Comparison of ENCODE assay signal across 12 cellular contexts in genomic region chr18:59917422-59917821, GRCh38. TPM values are rescaled to one million over a fixed set of nuclear protein-coding genes. Genes with fewer than 3 reads are reported as not detected.
DNase-seq lines count a peak whose midpoint lies in the region; ATAC-seq and TF ChIP-seq lines count a peak whose summit lies in the region.
"Had no signal": no experiment of that assay in that cellular context is flagged by ENCODE, and none has a peak within 500 bp of the region (broad histone marks: within the 10 kb centered on the region; RNA-seq: fewer than 3 reads in every experiment).

No MANE protein-coding gene starts in this region.

- no peak overlapping the region for H3K27ac ChIP-seq in left ventricle myocardium inferior (replicated peaks)
- no peak overlapping the region for H3K27ac ChIP-seq in SK-N-SH (ENCODE audit: low read depth in 2 of 2, low read length in 1 of 2)
- no peak overlapping the region for H3K27ac ChIP-seq in uterus
- H3K27ac ChIP-seq: tibial artery had no signal

- TF ChIP-seq CTCF in left ventricle myocardium inferior (IDR thresholded peaks at IDR 0.05; ENCODE audit: borderline replicate concordance) (no peak), SK-N-SH (IDR thresholded peaks at IDR 0.05) (no peak), fibroblast of the aortic adventitia (IDR thresholded peaks at IDR 0.05; ENCODE audit: insufficient read depth, low read length) (no peak), uterus (IDR thresholded peaks at IDR 0.05) (no peak)

- H3K9ac ChIP-seq in SK-N-SH: no peak overlapping the region; the same call in 1 of the 2 replicates

- ATAC-seq in left ventricle myocardium superior (peak; percentile 30), HG03280 (IDR thresholded peaks at IDR 0.05; ENCODE audit: unreplicated experiment) (no peak)

- H3K4me1 ChIP-seq in left ventricle myocardium inferior: peaks cover 9% of the 10 kb centered on the region
- H3K4me1 ChIP-seq in SK-N-SH (ENCODE audit: control insufficient read depth in 1 of 2, insufficient read depth in 2 of 2, low read depth in 1 of 2, low read length in 1 of 2): peaks cover 8 to 18% of the 10 kb centered on the region in 2 experiments; a peak in 3 of 4 replicates
- no peaks in the 10 kb centered on the region for H3K4me1 ChIP-seq in uterus
- H3K4me1 ChIP-seq: tibial artery had no signal

- no peak for DNase-seq in left ventricle myocardium superior
- DNase-seq in left ventricle myocardium inferior: no peak
- no peak for DNase-seq in SK-N-SH
- peak; percentile 48 for DNase-seq in fibroblast of the aortic adventitia (ENCODE audit: low read depth)
- DNase-seq in uterus: no peak
- no peak for DNase-seq in GM19238 (ENCODE audit: insufficient read length, low spot score)
- DNase-seq in SK-N-DZ (ENCODE audit: low spot score): no peak
- DNase-seq: COR-L47, NCI-H1930, tibial artery had no signal

- TF ChIP-seq EP300 in SK-N-SH (IDR thresholded peaks at IDR 0.05; ENCODE audit: borderline replicate concordance in 1 of 2, low read depth in 1 of 2, low read length in 1 of 2): no peak

- H3K4me3 ChIP-seq in left ventricle myocardium inferior: no peak overlapping the region
- no peak overlapping the region for H3K4me3 ChIP-seq in SK-N-SH (ENCODE audit: low read depth in 2 of 2, low read length in 1 of 2)
- H3K4me3 ChIP-seq in fibroblast of the aortic adventitia (ENCODE audit: low read depth, low read length): no peak overlapping the region
- no peak overlapping the region for H3K4me3 ChIP-seq in uterus
- H3K4me3 ChIP-seq: skin epidermis, tibial artery had no signal

- H3K9me3 ChIP-seq in left ventricle myocardium inferior (replicated peaks) (peaks cover 9% of the 10 kb centered on the region), SK-N-SH (no peaks in the 10 kb centered on the region), uterus (no peaks in the 10 kb centered on the region)

- no peak for TF ChIP-seq POLR2A in uterus (IDR thresholded peaks at IDR 0.05)

- no peak for TF ChIP-seq RAD21 in SK-N-SH (IDR thresholded peaks at IDR 0.05; ENCODE audit: low read length)

- 0 out of 2 replicates have a peak overlapping the region, but pooled peaks have one; percentile 19 for H3K4me2 ChIP-seq in SK-N-SH

- POLR2A ChIA-PET in SK-N-SH (lab: Yijun Ruan, JAX): no interaction called here

- H3K9me2 ChIP-seq in SK-N-SH: no peaks in the 10 kb centered on the region

- H3K27me3 ChIP-seq in left ventricle myocardium inferior (ENCODE audit: low read depth): peaks cover 8% of the 10 kb centered on the region
- H3K27me3 ChIP-seq in SK-N-SH (ENCODE audit: insufficient read depth): no peaks in the 10 kb centered on the region
- H3K27me3 ChIP-seq in uterus: no peaks in the 10 kb centered on the region
- H3K27me3 ChIP-seq: tibial artery had no signal

- peak overlapping the region; percentile 78 for H2AFZ ChIP-seq in SK-N-SH (ENCODE audit: low read depth)

- H3K79me2 ChIP-seq in SK-N-SH (ENCODE audit: insufficient read depth): no peaks in the 10 kb centered on the region

- no peaks in the 10 kb centered on the region for H3K36me3 ChIP-seq in left ventricle myocardium inferior
- no peaks in the 10 kb centered on the region for H3K36me3 ChIP-seq in SK-N-SH (replicated peaks in 1 of 2; ENCODE audit: control insufficient read depth in 1 of 2, insufficient read depth in 2 of 2, low read length in 1 of 2)
- no peaks in the 10 kb centered on the region for H3K36me3 ChIP-seq in uterus
- H3K36me3 ChIP-seq: tibial artery had no signal

- no peaks in the 10 kb centered on the region for H4K20me1 ChIP-seq in SK-N-SH (ENCODE audit: insufficient read depth)

- 67% methylated on average over 5 of the region's 5 CpGs for WGBS in SK-N-SH (ENCODE audit: low lambda C conversion rate)

- H3F3A ChIP-seq in SK-N-SH (replicated peaks; ENCODE audit: insufficient read depth): peaks cover 14% of the 10 kb centered on the region

- CTCF ChIA-PET in SK-N-SH (lab: Yijun Ruan, JAX): no interaction called here

- intact Hi-C loops in left ventricle myocardium superior (cut with micrococcal nuclease) (no loop called here), left ventricle myocardium inferior (cut with micrococcal nuclease) (no loop called here), uterus (cut with DNase I; ENCODE audit: low total_unique reads) (no loop called here)

TF ChIP-seq in SK-N-SH, 30 proteins besides CTCF, POLR2A, EP300 and RAD21:
- no peak for TF ChIP-seq EZH2phosphoT487 (IDR thresholded peaks at IDR 0.05; ENCODE audit: borderline replicate concordance, low read depth)
- TF ChIP-seq SIN3A (IDR thresholded peaks at IDR 0.05; ENCODE audit: borderline replicate concordance, low read depth, low read length): no peak
- TF ChIP-seq USF2 (IDR thresholded peaks at IDR 0.05; ENCODE audit: borderline replicate concordance, low read depth, low read length): no peak
- no peak for TF ChIP-seq SMC3 (IDR thresholded peaks at IDR 0.05; ENCODE audit: low read depth, low read length)
- no peak for TF ChIP-seq TAF1 (IDR thresholded peaks at IDR 0.05; ENCODE audit: borderline replicate concordance, low read depth, low read length)
- TF ChIP-seq FOXJ3 (CRISPR knock-in tag; IDR thresholded peaks at IDR 0.05): no peak
- TF ChIP-seq GABPA (IDR thresholded peaks at IDR 0.05; ENCODE audit: low read depth): no peak
- TF ChIP-seq JUND (IDR thresholded peaks at IDR 0.05): 0 out of 2 replicates have a peak, but pooled peaks have one; percentile 21
- TF ChIP-seq MEF2A (IDR thresholded peaks at IDR 0.05; ENCODE audit: borderline replicate concordance, low read depth): no peak
- no peak for TF ChIP-seq USF1 (IDR thresholded peaks at IDR 0.05; ENCODE audit: borderline replicate concordance, low read depth)
- no peak for TF ChIP-seq RXRA (IDR thresholded peaks at IDR 0.05; ENCODE audit: borderline replicate concordance, low read depth)
- no peak for TF ChIP-seq POLR2AphosphoS5 (IDR thresholded peaks at IDR 0.05; ENCODE audit: low read depth, low read length)
- TF ChIP-seq MXI1 (IDR thresholded peaks at IDR 0.05; ENCODE audit: low read depth, low read length): no peak
- no peak; the same call in 1 of the 2 replicates for TF ChIP-seq ELF1 (IDR thresholded peaks at IDR 0.05)
- TF ChIP-seq FOXM1 (IDR thresholded peaks at IDR 0.05; ENCODE audit: low read depth): no peak
- no peak for TF ChIP-seq ZBTB33 (IDR thresholded peaks at IDR 0.05; ENCODE audit: borderline replicate concordance, low read depth)
- TF ChIP-seq CHD2 (IDR thresholded peaks at IDR 0.05; ENCODE audit: low read length, partially characterized antibody): no peak
- peak; percentile 33; the same call in 1 of the 2 replicates for TF ChIP-seq FOSL2 (IDR thresholded peaks at IDR 0.05; ENCODE audit: borderline replicate concordance, low read depth)
- TF ChIP-seq MAX (IDR thresholded peaks at IDR 0.05; ENCODE audit: low read depth): no peak
- no peak for TF ChIP-seq YY1 (IDR thresholded peaks at IDR 0.05; ENCODE audit: low read depth)
- 0 out of 2 replicates have a peak, but pooled peaks have one; percentile 8 for TF ChIP-seq TCF12 (IDR thresholded peaks at IDR 0.05)
- no peak for TF ChIP-seq NRF1 (IDR thresholded peaks at IDR 0.05; ENCODE audit: low read depth, low read length)
- no peak for TF ChIP-seq NFIC (IDR thresholded peaks at IDR 0.05; ENCODE audit: borderline replicate concordance)
TF ChIP-seq in SK-N-SH: peak in this region for 3.

RNA-seq across cellular contexts. Expression of gene PMAIP1, which starts 17.6 kb away (rescaled TPM):
- total RNA-seq in left ventricle myocardium superior (0.20 TPM), left ventricle myocardium inferior (0.58 TPM), fibroblast of the aortic adventitia (ENCODE audit: low replicate concordance) (2.6 and 18.2 TPM in 2 replicates), uterus (1 to 10 TPM in 3 of 4 donors, under 1 TPM in 1; 0.82 to 3.5 (median 3.0) TPM)
- polyA plus RNA-seq in SK-N-SH (2012; rRNA removed): 74.5 and 76.9 TPM in 2 replicates
- polyA plus RNA-seq in SK-N-SH (2012; cell fraction: cytosol; rRNA removed): 79.4 and 117 TPM in 2 replicates
- 37.4 and 69.3 TPM in 2 replicates for polyA plus RNA-seq in SK-N-SH (2012; cell fraction: nucleus; rRNA removed)
- polyA plus RNA-seq in SK-N-DZ (2014; cell fraction: cytosol; rRNA removed): 52.4 and 54.7 TPM in 2 replicates
- 19.4 and 33.2 TPM in 2 replicates for polyA plus RNA-seq in SK-N-DZ (2014; cell fraction: nucleus; rRNA removed)
